In the genomic region with DNA sequence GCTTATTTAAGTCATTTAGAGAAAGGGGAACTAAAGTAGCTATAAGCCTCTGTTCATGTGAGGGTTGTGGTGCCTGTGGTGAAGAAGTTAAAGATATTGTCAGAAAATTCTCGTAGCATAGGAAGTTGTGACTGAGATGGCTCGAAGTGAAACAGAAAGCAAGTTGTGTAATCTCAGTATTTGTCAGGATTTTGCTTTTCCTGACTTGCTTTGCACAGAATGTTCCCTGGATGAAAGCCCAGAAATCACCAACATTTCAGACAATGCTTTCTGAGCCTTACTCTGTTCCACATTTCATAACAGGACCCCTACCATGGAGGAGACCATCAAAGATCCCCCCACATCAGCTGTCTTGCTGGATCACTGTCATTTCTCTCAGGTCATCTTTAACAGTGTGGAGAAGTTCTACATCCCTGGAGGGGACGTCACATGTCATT, we compare ENCODE assay signal across 8 cellular contexts. TPM values are rescaled to one million over a fixed set of nuclear protein-coding genes. Genes with fewer than 3 reads are reported as not detected.
DNase-seq lines count a peak whose midpoint lies in the region; ATAC-seq, FAIRE-seq and TF ChIP-seq lines count a peak whose summit lies in the region.

No MANE protein-coding gene starts in this region.

- FAIRE-seq in GM18507 (lab: Jason Lieb, UNC), result peak; percentile 98

- peak; percentile 37 for DNase-seq in GM18507 (ENCODE audit: extremely low spot score, insufficient read length, low read depth)
- DNase-seq in NOMO-1 treated with DMSO at 0.1 percent for 48 hours (lab: John Stamatoyannopoulos, UW; ENCODE audit: unreplicated experiment), result peak; percentile 95
- DNase-seq in caudate nucleus (lab: John Stamatoyannopoulos, UW), result peak in 10 of 61 donors; percentile 2 to 22 (median 4)
- no peak for DNase-seq in lung (ENCODE audit: low spot score)
- no peak for DNase-seq in type B pancreatic cell (ENCODE audit: extremely low spot score, unreplicated experiment)
- DNase-seq in UCSD-AML1 (lab: John Stamatoyannopoulos, UW; ENCODE audit: unreplicated experiment), result no peak
- no peak for DNase-seq in HT-29 (ENCODE audit: low spot score)

- peak overlapping the region; percentile 94 for H3K27ac ChIP-seq in caudate nucleus (ENCODE audit: low read depth, low read length)
- H3K27ac ChIP-seq in lung (ENCODE audit: low read depth in 1 of 2, low read length in 1 of 2), result peak overlapping the region; percentile 94 to 97

- ATAC-seq in HG02571 (IDR thresholded peaks at IDR 0.05; ENCODE audit: unreplicated experiment), result peak; percentile 71
- peak; percentile 58 for ATAC-seq in lung (ENCODE audit: insufficient read depth, low FRiP score)

- H3K36me3 ChIP-seq in lung (ENCODE audit: control insufficient read depth in 2 of 2, insufficient read depth in 2 of 2, low read length in 2 of 2), result peaks cover 10 to 15% of the 10 kb centered on the region in 2 donors

- peak overlapping the region; percentile 8 for H3K4me3 ChIP-seq in lung

- H3K27me3 Mint-ChIP-seq in type B pancreatic cell, result no peaks in the 10 kb centered on the region

- H3K4me1 Mint-ChIP-seq in type B pancreatic cell (ENCODE audit: unreplicated experiment), result peaks cover 6% of the 10 kb centered on the region

- no peak for TF ChIP-seq CTCF in lung (IDR thresholded peaks at IDR 0.05; ENCODE audit: control extremely low read depth, extremely low read depth)
- no peak for TF ChIP-seq CTCF in type B pancreatic cell (conservative IDR thresholded peaks at IDR 0.05)

- no peaks in the 10 kb centered on the region for H3K9me3 ChIP-seq in lung (ENCODE audit: control insufficient read depth in 2 of 2, insufficient read depth in 1 of 2, low read length in 1 of 2)

- H3K4me3 Mint-ChIP-seq in type B pancreatic cell, result peak overlapping the region; percentile 17

- peaks cover 8% of the 10 kb centered on the region for H3K36me3 Mint-ChIP-seq in type B pancreatic cell

- no peak overlapping the region for H3K27ac Mint-ChIP-seq in type B pancreatic cell

- H3K9me3 Mint-ChIP-seq in type B pancreatic cell, result no peaks in the 10 kb centered on the region

- 0 to 4% methylated on average over 3 of the region's 3 CpGs for WGBS in lung, 2 donors

- peaks cover 13 to 20% of the 10 kb centered on the region in 2 donors for H3K4me1 ChIP-seq in lung (ENCODE audit: control insufficient read depth in 2 of 2, insufficient read depth in 2 of 2, low read length in 2 of 2)

- no peaks in the 10 kb centered on the region for H3K27me3 ChIP-seq in lung (ENCODE audit: control insufficient read depth, insufficient read depth)

RNA-seq across cellular contexts. Expression of a gene that starts 10.6 kb away (rescaled TPM):
- total RNA-seq in lung (100 to 1,000 TPM; 102 to 128 TPM), type B pancreatic cell (ENCODE audit: low replicate concordance) (74.5 and 99.7 TPM in 2 replicates)
- 10 to 100 TPM; 46.8 to 84.0 TPM for polyA plus RNA-seq in lung
- 8.1 and 11.0 TPM in 2 replicates for total RNA-seq in HT-29 (2014; rRNA removed; shearing (Covaris generic))

RNA-seq across cellular contexts. Expression of a gene that starts 24.4 kb away (rescaled TPM):
- total RNA-seq in lung (1 to 10 TPM; 2.3 to 2.8 TPM), type B pancreatic cell (ENCODE audit: low replicate concordance) (2.8 and 3.5 TPM in 2 replicates)
- polyA plus RNA-seq in lung, result under 1 TPM; 0.94 to 0.95 TPM
- total RNA-seq in HT-29 (2014; rRNA removed; shearing (Covaris generic)), result 0.05 and 0.36 TPM in 2 replicates

RNA-seq across cellular contexts. Expression of a gene that starts 51.2 kb away (rescaled TPM):
- total RNA-seq in lung, result 10 to 100 TPM; 11.3 to 85.3 TPM
- 100 to 1,000 TPM; 310 to 344 TPM for polyA plus RNA-seq in lung
- 91.5 and 92.2 TPM in 2 replicates for total RNA-seq in type B pancreatic cell (ENCODE audit: low replicate concordance)
- 179 and 187 TPM in 2 replicates for total RNA-seq in HT-29 (2014; rRNA removed; shearing (Covaris generic))

Comparison
In these comparisons a context has a peak if more than half of its experiments do, and no peak if none do; other contexts are left out.
1. DNase-seq: peak in GM18507 (single experiment) and NOMO-1 treated with DMSO at 0.1 percent for 48 hours (single experiment); none in lung (single experiment), type B pancreatic cell (single experiment), UCSD-AML1 (single experiment) and HT-29 (single experiment).